Comparison of ENCODE assay signal across 17 cellular contexts in the genomic region with DNA sequence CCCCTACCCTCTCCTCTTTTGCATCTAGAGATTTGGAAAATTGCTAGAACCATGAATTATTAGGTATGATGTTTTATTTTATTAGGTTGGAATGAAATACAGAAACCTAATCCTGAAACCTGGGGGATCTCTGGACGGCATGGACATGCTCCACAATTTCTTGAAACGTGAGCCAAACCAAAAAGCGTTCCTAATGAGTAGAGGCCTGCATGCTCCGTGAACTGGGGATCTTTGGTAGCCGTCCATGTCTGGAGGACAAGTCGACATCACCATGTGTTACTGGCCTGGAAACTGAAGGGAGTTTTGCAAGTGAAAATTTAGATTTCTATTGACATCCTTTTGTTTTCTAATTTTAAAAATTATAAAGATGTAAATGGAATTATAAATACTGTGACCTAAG.
DNase-seq lines count a peak whose midpoint lies in the region; TF ChIP-seq lines count a peak whose summit lies in the region.
"Had no signal": no experiment of that assay in that cellular context is flagged by ENCODE, and none has a peak within 500 bp of the region (broad histone marks: within the 10 kb centered on the region; RNA-seq: fewer than 3 reads in every experiment).

No MANE protein-coding gene starts in this region.

- DNase-seq in NCI-H446 (lab: John Stamatoyannopoulos, UW): peak; percentile 3 to 14
- no peak for DNase-seq in NCI-H446 treated with DMSO at 0.1 percent for 48 hours (lab: John Stamatoyannopoulos, UW)
- no peak for DNase-seq in caudate nucleus (lab: John Stamatoyannopoulos, UW)
- no peak for DNase-seq in nephron progenitor cell
- DNase-seq in NCI-H2081 (lab: John Stamatoyannopoulos, UW): no peak
- DNase-seq in DMS 273 (lab: John Stamatoyannopoulos, UW; ENCODE audit: unreplicated experiment): no peak
- no peak for DNase-seq in EL
- no peak for DNase-seq in activated CD8-positive, alpha-beta memory T cell treated with anti-CD3 and anti-CD28 coated beads, Interleukin-2, amount 50 U/mL, for 48 hours
- DNase-seq: BE2C; Calu3; CD4-positive, alpha-beta memory T cell; NCI-H1417; NCI-H1930; NCI-H2171; NCI-H748 treated with DMSO at 0.1 percent for 48 hours had no signal

- H3K4me3 Mint-ChIP-seq in nephron progenitor cell: no peak overlapping the region
- H3K4me3 Mint-ChIP-seq: CD4-positive, alpha-beta memory T cell had no signal

- peaks cover 20% of the 10 kb centered on the region for H3K4me1 Mint-ChIP-seq in nephron progenitor cell

- H3K27me3 Mint-ChIP-seq in nephron progenitor cell (ENCODE audit: low read depth, poor library complexity): no peaks in the 10 kb centered on the region
- H3K27me3 Mint-ChIP-seq: CD4-positive, alpha-beta memory T cell had no signal

- peak overlapping the region; percentile 92 for H3K27ac Mint-ChIP-seq in nephron progenitor cell

- TF ChIP-seq CTCF in nephron progenitor cell (IDR thresholded peaks at IDR 0.05): no peak

- peak overlapping the region; percentile 33 for H3K27ac ChIP-seq in caudate nucleus (ENCODE audit: low read depth, low read length)
- H3K27ac ChIP-seq: 22Rv1, HL-60 had no signal

- no peaks in the 10 kb centered on the region for H3K9me3 Mint-ChIP-seq in nephron progenitor cell
- H3K9me3 Mint-ChIP-seq: CD4-positive, alpha-beta memory T cell had no signal

- peaks cover 39% of the 10 kb centered on the region for H3K36me3 Mint-ChIP-seq in nephron progenitor cell (ENCODE audit: low read depth)
- H3K36me3 Mint-ChIP-seq: CD4-positive, alpha-beta memory T cell had no signal

Comparison
In these comparisons a context has a peak if more than half of its experiments do, and no peak if none do; other contexts are left out.
1. DNase-seq: peak in NCI-H446 (2 of 2); none in NCI-H446 treated with DMSO at 0.1 percent for 48 hours (single experiment), caudate nucleus (0 of 61), nephron progenitor cell (single experiment), NCI-H2081 (0 of 2), DMS 273 (single experiment), EL (single experiment) and activated CD8-positive, alpha-beta memory T cell treated with anti-CD3 and anti-CD28 coated beads, Interleukin-2, amount 50 U/mL, for 48 hours (single experiment).